Comparison of ENCODE assay signal across 8 cellular contexts in the genomic region with DNA sequence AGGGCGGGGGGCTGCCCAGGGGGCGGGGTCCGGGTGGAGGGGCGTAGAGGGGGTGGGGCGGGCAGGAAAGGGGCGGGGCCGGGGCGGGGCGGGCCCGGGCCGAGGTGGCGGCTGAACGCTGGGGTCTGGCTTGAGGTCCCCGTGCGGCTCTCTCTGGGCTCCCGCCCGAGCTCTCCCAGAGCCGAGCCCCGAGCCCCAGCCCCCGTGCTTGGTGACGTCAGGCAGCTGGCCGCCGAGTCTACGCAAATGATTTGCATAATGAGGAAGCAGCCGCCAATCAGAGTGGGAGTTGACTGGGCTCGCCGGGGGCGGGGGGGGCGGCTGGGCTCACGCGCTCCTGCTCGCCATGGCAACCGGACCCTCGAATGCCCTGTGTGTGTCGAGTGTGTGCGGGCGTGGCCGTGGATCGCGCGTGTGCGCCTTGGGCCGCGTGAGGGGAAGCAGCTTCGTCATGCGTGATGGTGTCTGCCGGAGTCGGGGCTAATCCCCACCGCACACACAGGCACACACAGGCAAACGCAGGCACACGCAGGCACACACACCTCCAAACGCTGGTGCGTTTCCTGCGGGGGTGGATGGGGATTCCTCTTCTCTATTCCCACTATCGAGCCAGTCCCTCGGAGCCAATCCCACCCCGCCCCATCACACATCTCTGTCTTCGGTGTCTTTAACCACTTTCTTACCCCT. TPM values are rescaled to one million over a fixed set of nuclear protein-coding genes. Genes with fewer than 3 reads are reported as not detected.
DNase-seq lines count a peak whose midpoint lies in the region; ATAC-seq and TF ChIP-seq lines count a peak whose summit lies in the region.

A gene (minus strand): TSS at position 173 of the 687 bp plus-strand sequence. CDS start 283 bp downstream, outside the sequence.

- peak within 1 kb of the TSS; percentile 85 for H3K4me3 Mint-ChIP-seq in CD4-positive, alpha-beta T cell
- peak within 1 kb of the TSS; percentile 78 for H3K4me3 Mint-ChIP-seq in activated naive CD8-positive, alpha-beta T cell treated with anti-CD3 and anti-CD28 coated beads, Interleukin-2, amount 50 U/mL, for 24 hours

- H3K4me1 ChIP-seq in cardiac muscle cell (ENCODE audit: low read depth): peaks cover 4% of the 10 kb centered on the region
- peaks cover 7 to 8% of the 10 kb centered on the region in 2 experiments for H3K4me1 ChIP-seq in trophoblast cell (ENCODE audit: control insufficient read depth in 1 of 2, insufficient read depth in 2 of 2, low read length in 2 of 2)
- peaks cover 7 to 15% of the 10 kb centered on the region in 2 donors for H3K4me1 ChIP-seq in thyroid gland

- intact Hi-C loops in CD4-positive, alpha-beta T cell (cut with DNase I, micrococcal nuclease): loop anchor here in 1 of 2 experiments (5.0 kb wide), 1 partner anchor 57 kb away; a partner anchor contains a TSS
- intact Hi-C loops in thyroid gland (cut with DNase I): no loop called here

- H4K8ac ChIP-seq in trophoblast cell (ENCODE audit: low read depth, low read length): no peak within 1 kb of the TSS

- DNase-seq in CD4-positive, alpha-beta T cell: peak; percentile 32 to 82 (median 60)
- DNase-seq in NB4 (ENCODE audit: low read depth): peak; percentile 90
- DNase-seq in T follicular helper cell (ENCODE audit: low read depth): peak; percentile 74
- peak; percentile 71 for DNase-seq in activated naive CD8-positive, alpha-beta T cell treated with anti-CD3 and anti-CD28 coated beads, Interleukin-2, amount 50 U/mL, for 24 hours
- DNase-seq in cardiac muscle cell (ENCODE audit: low read depth in 1 of 2, low spot score in 1 of 2): peak; percentile 90 to 95
- DNase-seq in trophoblast cell: peak; percentile 47 to 72
- peak; percentile 81 to 85 for DNase-seq in thyroid gland

- peak within 1 kb of the TSS; percentile 42 for H2AFZ ChIP-seq in trophoblast cell (ENCODE audit: insufficient read depth, low read length, poor library complexity)

- TF ChIP-seq POLR2A in NB4 (IDR thresholded peaks at IDR 0.05; ENCODE audit: extremely low read depth, insufficient read length): no peak
- no peak for TF ChIP-seq POLR2A in thyroid gland (IDR thresholded peaks at IDR 0.05)

- H3K4me3 ChIP-seq in NB4 (ENCODE audit: low read depth, low read length) (peak within 1 kb of the TSS; percentile 44), cardiac muscle cell (peak within 1 kb of the TSS; percentile 38), trophoblast cell (ENCODE audit: low read depth, low read length) (peak within 1 kb of the TSS; percentile 67), thyroid gland (replicated peaks in 1 of 3) (peak within 1 kb of the TSS in 1 of 3 donors; percentile 43)

- no peaks in the 10 kb centered on the region for H3K9me3 ChIP-seq in CD4-positive, alpha-beta T cell (ENCODE audit: control insufficient read depth, low read length)
- no peaks in the 10 kb centered on the region for H3K9me3 ChIP-seq in cardiac muscle cell (ENCODE audit: low read depth)
- peaks cover 3% of the 10 kb centered on the region for H3K9me3 ChIP-seq in trophoblast cell (ENCODE audit: insufficient read depth, low read depth, low read length)
- no peaks in the 10 kb centered on the region for H3K9me3 ChIP-seq in thyroid gland

- H2BK12ac ChIP-seq in trophoblast cell (ENCODE audit: low read length): no peak within 1 kb of the TSS

- H2BK120ac ChIP-seq in trophoblast cell (ENCODE audit: insufficient read depth, low read length, poor library complexity): no peak within 1 kb of the TSS

- H3K18ac ChIP-seq in trophoblast cell (ENCODE audit: low read length): no peak within 1 kb of the TSS

- H3K27ac ChIP-seq in CD4-positive, alpha-beta T cell (ENCODE audit: low read depth, low read length): no peak within 1 kb of the TSS
- H3K27ac ChIP-seq in cardiac muscle cell (peak within 1 kb of the TSS; percentile 2), trophoblast cell (ENCODE audit: low read depth, low read length) (no peak within 1 kb of the TSS), thyroid gland (no peak within 1 kb of the TSS)

- peak within 1 kb of the TSS; percentile 74 for H3K27ac Mint-ChIP-seq in CD4-positive, alpha-beta T cell
- no peak within 1 kb of the TSS for H3K27ac Mint-ChIP-seq in activated naive CD8-positive, alpha-beta T cell treated with anti-CD3 and anti-CD28 coated beads, Interleukin-2, amount 50 U/mL, for 24 hours

- no peaks in the 10 kb centered on the region for H3K36me3 ChIP-seq in cardiac muscle cell
- H3K36me3 ChIP-seq in trophoblast cell (ENCODE audit: control insufficient read depth in 1 of 2, insufficient read depth in 2 of 2, low read length in 2 of 2): no peaks in the 10 kb centered on the region
- H3K36me3 ChIP-seq in thyroid gland: no peaks in the 10 kb centered on the region

- peaks cover 5% of the 10 kb centered on the region for H3K36me3 Mint-ChIP-seq in CD4-positive, alpha-beta T cell (ENCODE audit: low read depth)
- peaks cover 13% of the 10 kb centered on the region for H3K36me3 Mint-ChIP-seq in activated naive CD8-positive, alpha-beta T cell treated with anti-CD3 and anti-CD28 coated beads, Interleukin-2, amount 50 U/mL, for 24 hours (ENCODE audit: low read depth)

- peaks cover 26% of the 10 kb centered on the region for H3K4me1 Mint-ChIP-seq in CD4-positive, alpha-beta T cell (ENCODE audit: low read depth)
- H3K4me1 Mint-ChIP-seq in activated naive CD8-positive, alpha-beta T cell treated with anti-CD3 and anti-CD28 coated beads, Interleukin-2, amount 50 U/mL, for 24 hours: peaks cover 19% of the 10 kb centered on the region

- POLR2A ChIA-PET in CD4-positive, alpha-beta T cell (lab: Charles Lee): interaction anchor here (0.6 to 1.6 kb wide), 4 partner anchors 12 to 205 kb away, joined by 3 to 6 read pairs (median 3); no protein-coding TSS in a partner anchor

- no CpG with 5 or more reads among the region's 58 CpGs for WGBS in trophoblast cell (ENCODE audit: extremely low coverage, insufficient coverage, insufficient read length)
- 2% methylated on average over 13 to 31 of the region's 58 CpGs for WGBS in thyroid gland, 2 donors

- H3K27me3 ChIP-seq in CD4-positive, alpha-beta T cell (ENCODE audit: control insufficient read depth, insufficient read depth, low read length): no peaks in the 10 kb centered on the region
- H3K27me3 ChIP-seq in cardiac muscle cell: peaks cover 38% of the 10 kb centered on the region
- H3K27me3 ChIP-seq in trophoblast cell (ENCODE audit: insufficient read depth, low read length): no peaks in the 10 kb centered on the region
- H3K27me3 ChIP-seq in thyroid gland: no peaks in the 10 kb centered on the region

- no peaks in the 10 kb centered on the region for H3K79me2 ChIP-seq in trophoblast cell (ENCODE audit: control insufficient read depth, insufficient read depth, low read length, poor library complexity)

- peak within 1 kb of the TSS; percentile 73 for H3K4me2 ChIP-seq in trophoblast cell (ENCODE audit: low read length)

- no peak within 1 kb of the TSS for H3K4ac ChIP-seq in trophoblast cell (ENCODE audit: low read depth, low read length)

- H3K9ac ChIP-seq in trophoblast cell (ENCODE audit: low read length): no peak within 1 kb of the TSS

- no peak within 1 kb of the TSS for H3K23ac ChIP-seq in trophoblast cell (ENCODE audit: low read length)

- peak; percentile 79 for ATAC-seq in CD4-positive, alpha-beta T cell (ENCODE audit: poor library complexity)
- ATAC-seq in GM21529 (IDR thresholded peaks at IDR 0.05; ENCODE audit: unreplicated experiment): peak; percentile 71
- peak; percentile 72 for ATAC-seq in activated naive CD8-positive, alpha-beta T cell treated with anti-CD3 and anti-CD28 coated beads, Interleukin-2, amount 50 U/mL, for 24 hours

- H3K79me1 ChIP-seq in trophoblast cell (ENCODE audit: low read length): no peaks in the 10 kb centered on the region

- H3K9me3 Mint-ChIP-seq in CD4-positive, alpha-beta T cell: no peaks in the 10 kb centered on the region
- peaks cover 11% of the 10 kb centered on the region for H3K9me3 Mint-ChIP-seq in activated naive CD8-positive, alpha-beta T cell treated with anti-CD3 and anti-CD28 coated beads, Interleukin-2, amount 50 U/mL, for 24 hours

- H4K12ac ChIP-seq in trophoblast cell (ENCODE audit: low read depth, low read length): no peak within 1 kb of the TSS

- no peak within 1 kb of the TSS for H2BK5ac ChIP-seq in trophoblast cell (ENCODE audit: low read depth, low read length, poor library complexity)

- H3K14ac ChIP-seq in trophoblast cell (ENCODE audit: low read length): no peak within 1 kb of the TSS

- TF ChIP-seq CTCF in CD4-positive, alpha-beta T cell (IDR thresholded peaks at IDR 0.05): no peak
- TF ChIP-seq CTCF in NB4 (IDR thresholded peaks at IDR 0.05; ENCODE audit: low read depth, low read length) (no peak), cardiac muscle cell (IDR thresholded peaks at IDR 0.05; ENCODE audit: low read depth, low read length) (no peak), thyroid gland (IDR thresholded peaks at IDR 0.05) (no peak)

- H3K27me3 Mint-ChIP-seq in CD4-positive, alpha-beta T cell: no peaks in the 10 kb centered on the region
- peaks cover 8% of the 10 kb centered on the region for H3K27me3 Mint-ChIP-seq in activated naive CD8-positive, alpha-beta T cell treated with anti-CD3 and anti-CD28 coated beads, Interleukin-2, amount 50 U/mL, for 24 hours

- CTCF ChIA-PET in CD4-positive, alpha-beta T cell (lab: Charles Lee): interaction anchor here (1.3 kb wide), 1 partner anchor 47 kb away, joined by 4 read pairs; no protein-coding TSS in a partner anchor

- H2AK5ac ChIP-seq in trophoblast cell (ENCODE audit: low read length): no peak within 1 kb of the TSS

- H4K91ac ChIP-seq in trophoblast cell (ENCODE audit: low read depth, low read length): no peak within 1 kb of the TSS

RNA-seq across cellular contexts. Expression of the gene that starts here (rescaled TPM):
- 1 to 10 TPM; 2.4 TPM for total RNA-seq in CD4-positive, alpha-beta T cell
- total RNA-seq in cardiac muscle cell (1.3 and 2.5 TPM in 2 replicates), thyroid gland (1 to 10 TPM; 2.3 to 9.8 (median 6.8) TPM)
- polyA plus RNA-seq in cardiac muscle cell: 0.76 and 0.77 TPM in 2 replicates
- polyA plus RNA-seq in trophoblast cell (2013): 0.15 and 0.29 TPM in 2 replicates
